ENCODE assay signal across 10 cellular contexts in the genomic region with DNA sequence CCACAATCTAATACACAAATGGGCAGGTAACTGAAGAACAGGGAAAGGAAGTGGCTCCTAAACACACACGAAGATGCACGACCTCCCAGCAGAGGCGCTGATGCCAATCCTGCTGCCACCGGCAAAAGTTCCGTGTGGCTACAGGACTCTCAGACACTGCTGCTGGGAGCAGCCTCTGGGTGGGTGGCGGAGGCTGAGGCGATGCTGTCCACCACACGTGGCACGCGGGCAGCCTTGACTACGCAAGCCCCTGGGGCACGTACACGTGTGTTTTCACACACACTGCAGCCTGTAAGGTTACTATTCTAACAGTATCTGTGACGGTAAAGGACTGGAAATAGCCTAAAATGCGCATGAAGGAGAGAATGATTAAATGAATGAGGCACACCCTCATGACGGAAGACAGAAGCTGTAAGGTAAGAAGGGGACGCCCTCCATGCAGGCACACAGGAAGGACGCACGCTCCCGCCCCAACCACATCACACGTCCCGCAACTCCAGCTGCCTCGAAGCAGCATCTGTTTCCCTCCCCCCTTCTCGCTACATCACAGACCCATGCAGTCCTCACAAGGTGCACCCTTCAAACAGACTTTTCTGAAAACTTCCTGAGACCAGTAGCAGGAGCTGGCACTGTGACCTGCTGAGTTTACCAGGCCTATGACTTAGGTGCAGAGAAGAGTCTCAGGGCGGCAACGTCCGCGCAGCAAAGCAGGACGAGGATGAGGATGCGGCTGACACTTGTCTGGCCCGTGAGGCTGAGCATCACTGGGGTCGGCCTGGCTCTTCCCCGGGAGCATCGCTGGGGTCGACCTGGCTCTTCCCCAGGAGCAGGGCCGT. TPM values are rescaled to one million over a fixed set of nuclear protein-coding genes. Genes with fewer than 3 reads are reported as not detected.
DNase-seq lines count a peak whose midpoint lies in the region; ATAC-seq and TF ChIP-seq lines count a peak whose summit lies in the region.
"Had no signal": no experiment of that assay in that cellular context is flagged by ENCODE, and none has a peak within 500 bp of the region (broad histone marks: within the 10 kb centered on the region; RNA-seq: fewer than 3 reads in every experiment).

No MANE protein-coding gene starts in this region.

- peaks cover 25 to 71% (median 65%) of the 10 kb centered on the region in 4 donors for H3K4me1 Mint-ChIP-seq in naive thymus-derived CD8-positive, alpha-beta T cell
- peaks cover 32% of the 10 kb centered on the region for H3K4me1 Mint-ChIP-seq in stimulated activated effector memory CD8-positive, alpha-beta T cell treated with anti-CD3 and anti-CD28 coated beads, Interleukin-12 subunit alpha, Interleukin-12 subunit beta, amount 100 ng/mL, for 72 hours

- H3K23ac ChIP-seq in mesendoderm (ENCODE audit: low read length) = no peak overlapping the region

- no peak overlapping the region for H2BK15ac ChIP-seq in mesendoderm (replicated peaks; ENCODE audit: low read depth)

- H3K27me3 ChIP-seq in breast epithelium = no peaks in the 10 kb centered on the region
- H3K27me3 ChIP-seq in mesendoderm (ENCODE audit: insufficient read depth, low read length, poor library complexity) = no peaks in the 10 kb centered on the region

- no peak overlapping the region for H2BK120ac ChIP-seq in mesendoderm (ENCODE audit: low read depth, low read length)

- H3K4me3 ChIP-seq in breast epithelium (no peak overlapping the region), mesendoderm (ENCODE audit: low read length) (no peak overlapping the region)

- no peak overlapping the region for H4K5ac ChIP-seq in mesendoderm (ENCODE audit: low read length)

- peaks cover 0 to 4% (median 0%) of the 10 kb centered on the region in 3 donors for H3K36me3 Mint-ChIP-seq in naive thymus-derived CD8-positive, alpha-beta T cell
- H3K36me3 Mint-ChIP-seq in stimulated activated effector memory CD8-positive, alpha-beta T cell treated with anti-CD3 and anti-CD28 coated beads, Interleukin-12 subunit alpha, Interleukin-12 subunit beta, amount 100 ng/mL, for 72 hours = peaks cover 17% of the 10 kb centered on the region

- H3K4me3 Mint-ChIP-seq in naive thymus-derived CD8-positive, alpha-beta T cell = peak overlapping the region; percentile 68 to 93 (median 83)
- peak overlapping the region; percentile 61 for H3K4me3 Mint-ChIP-seq in stimulated activated effector memory CD8-positive, alpha-beta T cell treated with anti-CD3 and anti-CD28 coated beads, Interleukin-12 subunit alpha, Interleukin-12 subunit beta, amount 100 ng/mL, for 72 hours

- H3K79me2 ChIP-seq in mesendoderm (ENCODE audit: control insufficient read depth, insufficient read depth, low read length) = no peaks in the 10 kb centered on the region

- no peak overlapping the region for H3K4ac ChIP-seq in mesendoderm (ENCODE audit: low read depth, low read length)

- H3K56ac ChIP-seq in mesendoderm (ENCODE audit: low read length) = no peak overlapping the region

- POLR2A ChIA-PET in naive thymus-derived CD8-positive, alpha-beta T cell (lab: Charles Lee) = interaction anchor here (0.6 to 5.6 kb wide), 26 partner anchors 10 to 616 kb away, joined by 3 to 73 read pairs (median 4); a partner anchor contains a TSS

- H2BK5ac ChIP-seq in mesendoderm (ENCODE audit: low read length) = no peak overlapping the region

- H3K27ac ChIP-seq in breast epithelium (no peak overlapping the region), mesendoderm (ENCODE audit: low read depth, low read length) (no peak overlapping the region)

- no peaks in the 10 kb centered on the region for H3K27me3 Mint-ChIP-seq in naive thymus-derived CD8-positive, alpha-beta T cell
- H3K27me3 Mint-ChIP-seq: progenitor cell of endocrine pancreas had no signal

- H3K18ac ChIP-seq in mesendoderm (ENCODE audit: low read length) = no peak overlapping the region

- ATAC-seq in naive thymus-derived CD8-positive, alpha-beta T cell = peak; percentile 79 to 84
- ATAC-seq in stimulated activated effector memory CD8-positive, alpha-beta T cell treated with anti-CD3 and anti-CD28 coated beads, Interleukin-12 subunit alpha, Interleukin-12 subunit beta, amount 100 ng/mL, for 72 hours = peak; percentile 88

- WGBS in mesendoderm (ENCODE audit: extremely low coverage, insufficient coverage, low lambda C conversion rate) = no CpG with 5 or more reads among the region's 36 CpGs

- H3K79me1 ChIP-seq in mesendoderm (ENCODE audit: low read length) = no peaks in the 10 kb centered on the region

- no peak overlapping the region for H3K4me2 ChIP-seq in mesendoderm (ENCODE audit: low read length)

- no peak overlapping the region for H2AK5ac ChIP-seq in mesendoderm (ENCODE audit: low read length)

- H3K9me3 ChIP-seq in breast epithelium = no peaks in the 10 kb centered on the region

- no peak for TF ChIP-seq CTCF in breast epithelium (IDR thresholded peaks at IDR 0.05)

- no peaks in the 10 kb centered on the region for H3K9me3 Mint-ChIP-seq in naive thymus-derived CD8-positive, alpha-beta T cell
- H3K9me3 Mint-ChIP-seq in stimulated activated effector memory CD8-positive, alpha-beta T cell treated with anti-CD3 and anti-CD28 coated beads, Interleukin-12 subunit alpha, Interleukin-12 subunit beta, amount 100 ng/mL, for 72 hours = no peaks in the 10 kb centered on the region

- H4K8ac ChIP-seq in mesendoderm (ENCODE audit: low read depth, low read length) = no peak overlapping the region

- peak; percentile 36 to 94 (median 88) for DNase-seq in T-helper 2 cell
- peak; percentile 70 to 76 for DNase-seq in activated T-cell treated with anti-CD3 and anti-CD28 coated beads, Interleukin-2, amount 50 U/mL, for 48 hours
- DNase-seq in naive thymus-derived CD8-positive, alpha-beta T cell = peak; percentile 68 to 98 (median 96)
- DNase-seq in stimulated activated effector memory CD8-positive, alpha-beta T cell treated with anti-CD3 and anti-CD28 coated beads, Interleukin-12 subunit alpha, Interleukin-12 subunit beta, amount 100 ng/mL, for 72 hours (ENCODE audit: low spot score in 2 of 2) = peak; percentile 17 to 62
- no peak for DNase-seq in cardiac septum (ENCODE audit: low spot score)
- DNase-seq in breast epithelium (ENCODE audit: low spot score in 2 of 2) = no peak
- DNase-seq in mesendoderm = no peak
- no peak for DNase-seq in DMS79 treated with DMSO at 0.1 percent for 48 hours (lab: John Stamatoyannopoulos, UW)
- DNase-seq: Right ventricle myocardium superior had no signal

- H3K4me1 ChIP-seq in breast epithelium (no peaks in the 10 kb centered on the region), mesendoderm (ENCODE audit: control insufficient read depth, low read depth, low read length) (no peaks in the 10 kb centered on the region)

- intact Hi-C loops in cardiac septum (cut with DNase I) (no loop called here), breast epithelium (cut with DNase I; ENCODE audit: low total_unique reads) (no loop called here)

- H3K27ac Mint-ChIP-seq in naive thymus-derived CD8-positive, alpha-beta T cell = peak overlapping the region; percentile 91 to 100 (median 100)
- peak overlapping the region; percentile 69 for H3K27ac Mint-ChIP-seq in stimulated activated effector memory CD8-positive, alpha-beta T cell treated with anti-CD3 and anti-CD28 coated beads, Interleukin-12 subunit alpha, Interleukin-12 subunit beta, amount 100 ng/mL, for 72 hours
- H3K27ac Mint-ChIP-seq: progenitor cell of endocrine pancreas had no signal

- H3K9ac ChIP-seq in mesendoderm (ENCODE audit: low read length) = no peak overlapping the region

- TF ChIP-seq POLR2A in breast epithelium (IDR thresholded peaks at IDR 0.05) = no peak

- H3K36me3 ChIP-seq in breast epithelium = no peaks in the 10 kb centered on the region
- H3K36me3 ChIP-seq in mesendoderm (ENCODE audit: control insufficient read depth, insufficient read depth, low read length) = no peaks in the 10 kb centered on the region

RNA-seq across cellular contexts. Expression of a gene that starts 28.7 kb away (rescaled TPM):
- total RNA-seq in naive thymus-derived CD8-positive, alpha-beta T cell = 10 to 100 TPM; 28.3 to 32.3 TPM
- 1 to 10 TPM in 1 of 3 donors, under 1 TPM in 2; 0.33 to 2.4 (median 0.80) TPM for polyA plus RNA-seq in naive thymus-derived CD8-positive, alpha-beta T cell
- 22.9 TPM for total RNA-seq in cardiac septum
- 100 to 1,000 TPM in 1 of 3 donors, 10 to 100 TPM in 2; 95.4 to 590 (median 98.6) TPM for total RNA-seq in breast epithelium
- polyA plus RNA-seq in mesendoderm (2013, experiment 1 of 2) = 182 TPM
- 181 TPM for polyA plus RNA-seq in mesendoderm (2013, experiment 2 of 2)

Comparison
In these comparisons a context has a peak if more than half of its experiments do, and no peak if none do; other contexts are left out.
1. DNase-seq: peak in T-helper 2 cell (5 of 5), activated T-cell treated with anti-CD3 and anti-CD28 coated beads, Interleukin-2, amount 50 U/mL, for 48 hours (2 of 2), naive thymus-derived CD8-positive, alpha-beta T cell (10 of 10) and stimulated activated effector memory CD8-positive, alpha-beta T cell treated with anti-CD3 and anti-CD28 coated beads, Interleukin-12 subunit alpha, Interleukin-12 subunit beta, amount 100 ng/mL, for 72 hours (2 of 2); none in cardiac septum (single experiment), breast epithelium (0 of 2), mesendoderm (single experiment) and DMS79 treated with DMSO at 0.1 percent for 48 hours (single experiment).